8 cellular contexts compared by ENCODE assay signal in the genomic region with DNA sequence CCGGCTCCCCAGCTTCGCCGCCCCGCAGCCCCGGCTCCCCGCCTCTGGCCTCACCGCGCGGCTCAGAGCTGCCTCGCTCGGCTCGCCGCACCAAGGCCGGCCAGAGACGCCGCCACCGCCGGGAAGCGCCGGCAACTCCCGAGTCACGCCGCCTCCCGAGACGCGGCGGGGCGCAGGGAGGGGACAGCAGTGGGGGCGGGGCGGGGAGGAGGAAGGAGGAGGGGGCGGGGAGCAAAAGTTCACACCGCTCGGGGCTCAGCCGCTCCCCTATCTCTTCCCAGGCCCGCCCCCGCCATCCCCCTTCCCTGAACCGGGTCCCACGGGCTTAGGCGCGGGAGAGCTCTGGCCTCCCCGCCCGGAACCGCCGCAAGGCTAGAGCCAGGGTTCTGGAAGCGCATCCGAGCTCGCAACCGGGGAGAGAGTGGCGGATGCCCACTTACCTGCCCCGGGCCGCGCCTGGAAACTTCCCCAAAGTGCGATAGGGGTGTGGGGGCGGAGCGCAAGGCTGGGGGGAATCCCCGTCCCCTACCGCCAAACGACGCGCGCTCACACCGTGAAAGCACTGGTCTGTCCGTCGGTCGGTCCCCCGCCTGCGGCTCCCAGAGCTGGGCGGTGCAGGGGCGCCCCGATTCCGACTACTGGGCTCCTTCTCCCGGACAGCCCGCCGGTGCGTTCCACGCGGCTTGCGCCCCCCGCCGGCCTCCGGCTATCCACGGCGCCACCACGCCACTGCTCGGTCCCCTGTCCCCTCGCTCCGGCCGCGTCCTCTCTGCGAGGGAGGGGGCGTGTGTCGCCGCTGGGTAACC. TPM values are rescaled to one million over a fixed set of nuclear protein-coding genes. Genes with fewer than 3 reads are reported as not detected.
DNase-seq lines count a peak whose midpoint lies in the region; ATAC-seq and TF ChIP-seq lines count a peak whose summit lies in the region.

No MANE protein-coding gene starts in this region.

- ATAC-seq in GM18909 (IDR thresholded peaks at IDR 0.05; ENCODE audit: poor library complexity, unreplicated experiment) (peak; percentile 53), right lobe of liver (peak; percentile 54 to 66 (median 62)), HG02571 (IDR thresholded peaks at IDR 0.05; ENCODE audit: unreplicated experiment) (no peak)

- intact Hi-C loops in PC-9 (cut with micrococcal nuclease; ENCODE audit: unreplicated experiment) (loop anchor here (1.0 to 5.0 kb wide), 4 partner anchors 32 to 295 kb away; no protein-coding TSS in a partner anchor), right lobe of liver (cut with DNase I) (no loop called here)

- H3K27ac ChIP-seq in PC-9 (peak overlapping the region; percentile 83), coronary artery (peak overlapping the region; percentile 87), right lobe of liver (peak overlapping the region; percentile 78 to 90 (median 85))

- peaks cover 37% of the 10 kb centered on the region for H4K20me1 ChIP-seq in PC-9 (ENCODE audit: insufficient read depth)

- peak overlapping the region; percentile 70 for H3K4me3 Mint-ChIP-seq in stimulated activated naive CD8-positive, alpha-beta T cell treated with anti-CD3 and anti-CD28 coated beads, Interleukin-15, Interleukin-2, amounts not matched to agents 100 ng/mL and 50 ng/mL, for 24 hours

- CTCF ChIA-PET in PC-9 (lab: Charles Lee), result interaction anchor here (0.7 kb wide), 1 partner anchor 1799 kb away, joined by 3 read pairs; no protein-coding TSS in a partner anchor

- H3K4me3 ChIP-seq in PC-9 (peak overlapping the region; percentile 75), coronary artery (peak overlapping the region; percentile 85), right lobe of liver (peak overlapping the region; percentile 53 to 59 (median 56))

- H3K27me3 Mint-ChIP-seq in stimulated activated naive CD8-positive, alpha-beta T cell treated with anti-CD3 and anti-CD28 coated beads, Interleukin-15, Interleukin-2, amounts not matched to agents 100 ng/mL and 50 ng/mL, for 24 hours, result peaks cover 51% of the 10 kb centered on the region

- no peaks in the 10 kb centered on the region for H3K9me3 Mint-ChIP-seq in stimulated activated naive CD8-positive, alpha-beta T cell treated with anti-CD3 and anti-CD28 coated beads, Interleukin-15, Interleukin-2, amounts not matched to agents 100 ng/mL and 50 ng/mL, for 24 hours

- H3K9me3 ChIP-seq in PC-9 (ENCODE audit: insufficient read depth, low read depth), result no peaks in the 10 kb centered on the region
- no peaks in the 10 kb centered on the region for H3K9me3 ChIP-seq in right lobe of liver

- no peaks in the 10 kb centered on the region for H3K36me3 Mint-ChIP-seq in stimulated activated naive CD8-positive, alpha-beta T cell treated with anti-CD3 and anti-CD28 coated beads, Interleukin-15, Interleukin-2, amounts not matched to agents 100 ng/mL and 50 ng/mL, for 24 hours (ENCODE audit: low read depth)

- peaks cover 44% of the 10 kb centered on the region for H3K79me2 ChIP-seq in PC-9 (ENCODE audit: low read depth)

- peaks cover 4% of the 10 kb centered on the region for H3K4me1 Mint-ChIP-seq in stimulated activated naive CD8-positive, alpha-beta T cell treated with anti-CD3 and anti-CD28 coated beads, Interleukin-15, Interleukin-2, amounts not matched to agents 100 ng/mL and 50 ng/mL, for 24 hours (ENCODE audit: low read depth)

- H3K27me3 ChIP-seq in PC-9 (ENCODE audit: insufficient read depth, low read depth), result no peaks in the 10 kb centered on the region
- H3K27me3 ChIP-seq in right lobe of liver, result no peaks in the 10 kb centered on the region

- no peak for DNase-seq in AG09319 (ENCODE audit: extremely low read depth, low read depth)
- peak; percentile 43 to 56 for DNase-seq in PC-9
- DNase-seq in coronary artery (ENCODE audit: low spot score), result peak; percentile 78
- peak; percentile 72 to 84 (median 83) for DNase-seq in right lobe of liver
- DNase-seq in activated gamma-delta T cell (lab: John Stamatoyannopoulos, UW), result no peak

- H3K36me3 ChIP-seq in PC-9 (ENCODE audit: low read depth), result no peaks in the 10 kb centered on the region
- no peaks in the 10 kb centered on the region for H3K36me3 ChIP-seq in right lobe of liver

- H3K4me2 ChIP-seq in PC-9, result peak overlapping the region; percentile 81

- POLR2A ChIA-PET in PC-9 (lab: Charles Lee; ENCODE audit: unreplicated experiment), result interaction anchor here (0.5 to 1.0 kb wide), 2 partner anchors 60 to 116 kb away, joined by 3 to 14 read pairs; no protein-coding TSS in a partner anchor

- H3F3A ChIP-seq in PC-9 (ENCODE audit: insufficient read depth, low read depth), result peaks cover 9% of the 10 kb centered on the region; the same call in 1 of the 2 replicates

- 0% methylated on average over 8 of the region's 93 CpGs for WGBS in right lobe of liver (ENCODE audit: insufficient coverage, low coverage, low lambda C conversion rate, missing lambda C conversion rate)

- BruUV-seq in PC-9 (replicated peaks; lab: Mats Ljungman, UMichigan), result no TSS peak

- H2AFZ ChIP-seq in PC-9, result peak overlapping the region; percentile 44; the same call in 1 of the 2 replicates

- H3K4me1 ChIP-seq in PC-9 (replicated peaks; ENCODE audit: insufficient read depth) (peaks cover 11% of the 10 kb centered on the region), right lobe of liver (peaks cover 0 to 17% (median 3%) of the 10 kb centered on the region in 4 donors)

- no peaks in the 10 kb centered on the region for H3K9me2 ChIP-seq in PC-9 (ENCODE audit: insufficient read depth)

- H3K27ac Mint-ChIP-seq in stimulated activated naive CD8-positive, alpha-beta T cell treated with anti-CD3 and anti-CD28 coated beads, Interleukin-15, Interleukin-2, amounts not matched to agents 100 ng/mL and 50 ng/mL, for 24 hours, result no peak overlapping the region

- TF ChIP-seq CTCF in AG09319 (IDR thresholded peaks at IDR 0.05; ENCODE audit: low read depth, low read length) (peak; percentile 9), PC-9 (conservative IDR thresholded peaks at IDR 0.05) (no peak), coronary artery (IDR thresholded peaks at IDR 0.05) (no peak), right lobe of liver (IDR thresholded peaks at IDR 0.05) (peak in 3 of 4 donors; percentile 12 to 16 (median 14))

- TF ChIP-seq POLR2A in right lobe of liver (IDR thresholded peaks at IDR 0.05), result no peak

RNA-seq across cellular contexts. Expression of a gene that starts 0.9 kb away (rescaled TPM):
- total RNA-seq in PC-9 (2021), result 23.8 and 24.6 TPM in 2 replicates
- 10 to 100 TPM in 5 of 6 experiments, 1 to 10 TPM in 1; 9.2 to 25.8 (median 11.8) TPM for total RNA-seq in right lobe of liver

Comparison
In these comparisons a context has a peak if more than half of its experiments do, and no peak if none do; other contexts are left out.
1. DNase-seq: peak in PC-9 (2 of 2), coronary artery (single experiment) and right lobe of liver (3 of 3); none in AG09319 (single experiment) and activated gamma-delta T cell (single experiment).
2. CTCF ChIP-seq: peak in AG09319 (single experiment) and right lobe of liver (3 of 4); none in PC-9 (single experiment) and coronary artery (single experiment).
3. Peak in every context shown above with its lines, with median percentiles within 50 percentile points of each other: H3K27ac ChIP-seq and H3K4me3 ChIP-seq.